Comparison of ENCODE assay signal across 18 cellular contexts in genomic region chr5:79189439-79190234, GRCh38. TPM values are rescaled to one million over a fixed set of nuclear protein-coding genes. Genes with fewer than 3 reads are reported as not detected.
A peak's percentile ranks its signal among the peaks of the same experiment; 100 is the strongest.
DNase-seq lines count a peak whose midpoint lies in the region; ATAC-seq, FAIRE-seq and TF ChIP-seq lines count a peak whose summit lies in the region.
"Had no signal": no experiment of that assay in that cellular context is flagged by ENCODE, and none has a peak within 500 bp of the region (broad histone marks: within the 10 kb centered on the region; RNA-seq: fewer than 3 reads in every experiment).

No MANE protein-coding gene starts in this region.

- H2BK5ac ChIP-seq in trophoblast cell (ENCODE audit: low read depth, low read length, poor library complexity), result no peak overlapping the region

- H2AK5ac ChIP-seq in trophoblast cell (ENCODE audit: low read length), result no peak overlapping the region

- FAIRE-seq in urothelium cell line (lab: Jason Lieb, UNC), result peak; percentile 46
- FAIRE-seq: GM12892 had no signal

- H3K9me3 ChIP-seq in aorta (ENCODE audit: control insufficient read depth, low read length) (no peaks in the 10 kb centered on the region), trophoblast cell (ENCODE audit: insufficient read depth, low read depth, low read length) (no peaks in the 10 kb centered on the region)

- no peak overlapping the region for H2BK12ac ChIP-seq in trophoblast cell (ENCODE audit: low read length)

- H3K27ac Mint-ChIP-seq in HFFc6, result no peak overlapping the region
- H3K27ac Mint-ChIP-seq: IgD-negative memory B cell; T-helper 1 cell treated with Interleukin-12 subunit alpha and Interleukin-12 subunit beta and Interleukin-4 antibody, amounts not matched to agents 30 μg/mL and 1 μg/mL, for 36 hours had no signal

- H3K79me1 ChIP-seq in trophoblast cell (ENCODE audit: low read length), result no peaks in the 10 kb centered on the region

- no peak overlapping the region for H2BK120ac ChIP-seq in trophoblast cell (ENCODE audit: insufficient read depth, low read length, poor library complexity)

- no peak overlapping the region for H3K9ac ChIP-seq in trophoblast cell (ENCODE audit: low read length)

- H3K27ac ChIP-seq in aorta (ENCODE audit: low read depth in 1 of 2, low read length in 2 of 2) (no peak overlapping the region), trophoblast cell (ENCODE audit: low read depth, low read length) (no peak overlapping the region)
- H3K27ac ChIP-seq: PC-9 had no signal

- no peaks in the 10 kb centered on the region for H3K79me2 ChIP-seq in trophoblast cell (ENCODE audit: control insufficient read depth, insufficient read depth, low read length, poor library complexity)

- no peaks in the 10 kb centered on the region for H3K27me3 ChIP-seq in aorta (ENCODE audit: control insufficient read depth in 1 of 2, insufficient read depth in 2 of 2, low read length in 1 of 2)
- no peaks in the 10 kb centered on the region for H3K27me3 ChIP-seq in trophoblast cell (ENCODE audit: insufficient read depth, low read length)

- no peak overlapping the region for H4K8ac ChIP-seq in trophoblast cell (ENCODE audit: low read depth, low read length)

- H3K4me1 Mint-ChIP-seq in HFFc6 (ENCODE audit: low read depth), result peaks cover 11% of the 10 kb centered on the region
- H3K4me1 Mint-ChIP-seq: IgD-negative memory B cell had no signal

- H3K36me3 ChIP-seq in aorta (ENCODE audit: control insufficient read depth in 1 of 2, insufficient read depth in 2 of 2, low read length in 1 of 2) (no peaks in the 10 kb centered on the region), trophoblast cell (ENCODE audit: control insufficient read depth in 1 of 2, insufficient read depth in 2 of 2, low read length in 2 of 2) (no peaks in the 10 kb centered on the region)

- ATAC-seq in SK-N-SH treated with all-trans-retinoic acid at 6 μM for 48 hours (peak; percentile 67), aorta (ENCODE audit: low FRiP score) (no peak), HG03159 (IDR thresholded peaks at IDR 0.05; ENCODE audit: unreplicated experiment) (no peak)

- no peaks in the 10 kb centered on the region for H3K9me3 Mint-ChIP-seq in HFFc6
- H3K9me3 Mint-ChIP-seq: IgD-negative memory B cell; T-helper 1 cell treated with Interleukin-12 subunit alpha and Interleukin-12 subunit beta and Interleukin-4 antibody, amounts not matched to agents 30 μg/mL and 1 μg/mL, for 36 hours had no signal

- no peaks in the 10 kb centered on the region for H3K27me3 Mint-ChIP-seq in HFFc6 (ENCODE audit: insufficient read depth)
- H3K27me3 Mint-ChIP-seq: IgD-negative memory B cell had no signal

- intact Hi-C loops in aorta (cut with DNase I), result no loop called here

- TF ChIP-seq CTCF in HFFc6 (IDR thresholded peaks at IDR 0.05) (no peak), fibroblast of villous mesenchyme (IDR thresholded peaks at IDR 0.05; ENCODE audit: insufficient read depth, low read depth, low read length) (no peak)

- no peak overlapping the region for H3K18ac ChIP-seq in trophoblast cell (ENCODE audit: low read length)

- WGBS in aorta, 2 donors, result 71 to 73% methylated on average over 8 of the region's 8 CpGs
- WGBS in trophoblast cell (ENCODE audit: extremely low coverage, insufficient coverage, insufficient read length), result no CpG with 5 or more reads among the region's 8 CpGs

- H3K4ac ChIP-seq in trophoblast cell (ENCODE audit: low read depth, low read length), result no peak overlapping the region

- H3K14ac ChIP-seq in trophoblast cell (ENCODE audit: low read length), result no peak overlapping the region

- no peak overlapping the region for H3K4me2 ChIP-seq in trophoblast cell (ENCODE audit: low read length)
- H3K4me2 ChIP-seq: PC-9 had no signal

- H3K4me3 Mint-ChIP-seq in HFFc6, result no peak overlapping the region
- H3K4me3 Mint-ChIP-seq: IgD-negative memory B cell; T-helper 1 cell treated with Interleukin-12 subunit alpha and Interleukin-12 subunit beta and Interleukin-4 antibody, amounts not matched to agents 30 μg/mL and 1 μg/mL, for 36 hours had no signal

- H2AFZ ChIP-seq in trophoblast cell (ENCODE audit: insufficient read depth, low read length, poor library complexity), result no peak overlapping the region
- H2AFZ ChIP-seq: PC-9 had no signal

- H4K91ac ChIP-seq in trophoblast cell (ENCODE audit: low read depth, low read length), result no peak overlapping the region

- no peak overlapping the region for H3K4me3 ChIP-seq in fibroblast of villous mesenchyme (ENCODE audit: low read depth, low read length)
- no peak overlapping the region for H3K4me3 ChIP-seq in aorta (ENCODE audit: low read length in 2 of 2)
- H3K4me3 ChIP-seq in trophoblast cell (ENCODE audit: low read depth, low read length), result no peak overlapping the region
- H3K4me3 ChIP-seq: PC-9 had no signal

- no peaks in the 10 kb centered on the region for H3K36me3 Mint-ChIP-seq in HFFc6 (ENCODE audit: low read depth)
- H3K36me3 Mint-ChIP-seq: IgD-negative memory B cell had no signal

- H4K12ac ChIP-seq in trophoblast cell (ENCODE audit: low read depth, low read length), result no peak overlapping the region

- DNase-seq in HFFc6 (peak; percentile 15), fibroblast of villous mesenchyme (ENCODE audit: low read depth) (peak; percentile 58), urothelium cell line (ENCODE audit: low spot score) (no peak), aorta (no peak), trophoblast cell (no peak)
- DNase-seq: C1 segment of cervical spinal cord, DMS79, GDM1, GOT3, NCI-H1436, NCI-H2107, NCI-H748 treated with DMSO at 0.1 percent for 48 hours, PC-9 had no signal

- H3K23ac ChIP-seq in trophoblast cell (ENCODE audit: low read length), result no peak overlapping the region

- H3K4me1 ChIP-seq in aorta (ENCODE audit: control insufficient read depth in 1 of 2, insufficient read depth in 2 of 2, low read length in 2 of 2) (no peaks in the 10 kb centered on the region), trophoblast cell (ENCODE audit: control insufficient read depth in 1 of 2, insufficient read depth in 2 of 2, low read length in 2 of 2) (no peaks in the 10 kb centered on the region)

TF ChIP-seq in SK-N-SH treated with all-trans-retinoic acid at 6 μM for 48 hours, 23 proteins besides CTCF, POLR2A, EP300 and RAD21:
- TF ChIP-seq PATZ1 (CRISPR knock-in tag; IDR thresholded peaks at IDR 0.05; ENCODE audit: borderline replicate concordance), result no peak
- TF ChIP-seq ISL1 (CRISPR knock-in tag; IDR thresholded peaks at IDR 0.05), result peak; percentile 47
- TF ChIP-seq TOX (CRISPR knock-in tag; IDR thresholded peaks at IDR 0.05; ENCODE audit: borderline replicate concordance), result no peak
- no peak for TF ChIP-seq GLIS3 (CRISPR knock-in tag; IDR thresholded peaks at IDR 0.05)
- TF ChIP-seq TSHZ2 (CRISPR knock-in tag; IDR thresholded peaks at IDR 0.05), result no peak
- 0 out of 2 replicates have a peak, but pooled peaks have one; percentile 34 for TF ChIP-seq TCF4 (CRISPR knock-in tag; IDR thresholded peaks at IDR 0.05; ENCODE audit: borderline replicate concordance)
- TF ChIP-seq CSDC2 (CRISPR knock-in tag; IDR thresholded peaks at IDR 0.05), result no peak

RNA-seq across cellular contexts. Expression of gene JMY, which starts 46.3 kb away (rescaled TPM):
- 1 to 10 TPM; 5.0 to 9.7 (median 5.6) TPM for total RNA-seq in HFFc6 (2021; fragmentation: NEBNext Ultra II Directional; extraction: Animal tissue kit (Norgen Biotek cat#: 25700))
- total RNA-seq in fibroblast of villous mesenchyme (9.1 and 9.3 TPM in 2 replicates), aorta (10 to 100 TPM in 1 of 2 donors, 1 to 10 TPM in 1; 9.9 to 14.1 TPM)
- polyA plus RNA-seq in aorta, result 1 to 10 TPM; 3.0 to 6.7 TPM
- polyA plus RNA-seq in trophoblast cell (2013), result 3.3 TPM in 2 replicates

Comparison
In these comparisons a context has a peak if more than half of its experiments do, and no peak if none do; other contexts are left out.
1. DNase-seq: peak in HFFc6 (single experiment) and fibroblast of villous mesenchyme (single experiment); none in urothelium cell line (single experiment), aorta (0 of 2) and trophoblast cell (0 of 2).